Comparison of ENCODE assay signal across 1 cellular context in the genomic region with DNA sequence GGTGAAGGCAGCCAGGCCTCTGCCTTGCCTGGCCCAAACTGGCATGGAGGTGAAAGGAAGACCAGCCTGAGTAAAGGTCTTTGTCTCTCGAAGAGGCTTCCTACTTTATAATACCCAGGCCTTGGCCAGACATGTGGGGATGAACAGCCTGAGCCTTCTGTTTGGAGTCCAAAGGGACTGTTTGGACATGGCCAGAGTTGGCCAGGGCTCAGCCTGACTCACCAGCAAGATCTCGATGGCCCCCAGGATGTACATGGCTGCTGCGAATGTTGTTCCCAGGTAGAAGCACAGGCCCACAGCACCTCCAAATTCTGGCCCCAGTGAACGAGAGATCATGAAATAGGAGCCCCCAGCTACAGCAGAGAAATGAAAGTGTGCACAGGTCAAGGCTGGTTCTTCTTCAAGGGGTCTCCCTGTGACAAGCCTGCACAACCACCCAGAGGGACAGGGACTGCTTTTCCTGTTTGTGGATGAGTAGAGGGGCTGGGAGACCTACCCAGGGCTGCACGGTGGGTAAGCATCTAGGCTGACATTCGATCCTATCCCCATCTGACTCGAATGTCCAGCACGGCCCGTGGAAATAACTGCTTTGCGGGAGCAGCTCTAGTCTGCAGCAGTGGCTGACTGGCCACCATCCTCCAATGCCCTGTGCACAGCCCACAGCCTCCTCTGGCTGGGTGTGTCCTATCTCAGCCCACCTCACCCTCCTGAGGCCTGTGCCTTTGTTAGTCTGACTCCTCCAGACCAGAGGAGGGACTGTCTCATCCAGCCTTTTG.
TF ChIP-seq lines count a peak whose summit lies in the region.

No MANE protein-coding gene starts in this region.

TF ChIP-seq in HepG2, 621 proteins besides CTCF, POLR2A, EP300 and RAD21 (continued from another document):
- TF ChIP-seq ZNF367 (CRISPR knock-in tag; IDR thresholded peaks at IDR 0.05; ENCODE audit: borderline replicate concordance) (no peak), ZNF432 (CRISPR knock-in tag; IDR thresholded peaks at IDR 0.05; ENCODE audit: borderline replicate concordance) (0 out of 2 replicates have a peak, but pooled peaks have one; percentile 35), ATM (IDR thresholded peaks at IDR 0.05; ENCODE audit: borderline replicate concordance) (no peak), ZNF263 (CRISPR knock-in tag; IDR thresholded peaks at IDR 0.05) (0 out of 2 replicates have a peak, but pooled peaks have one; percentile 31), ZC3H13 (CRISPR knock-in tag; IDR thresholded peaks at IDR 0.05) (no peak), E2F2 (CRISPR knock-in tag; IDR thresholded peaks at IDR 0.05; ENCODE audit: borderline replicate concordance) (0 out of 2 replicates have a peak, but pooled peaks have one; percentile 54), AGO2 (optimal IDR thresholded peaks at IDR 0.05; ENCODE audit: low read depth, low read length) (peak; percentile 48), ZNF3 (CRISPR knock-in tag; IDR thresholded peaks at IDR 0.05) (no peak), SALL1 (CRISPR knock-in tag; IDR thresholded peaks at IDR 0.05) (peak; percentile 41), HNF1A (IDR thresholded peaks at IDR 0.05; ENCODE audit: low read depth) (no peak), HNF1A (CRISPR knock-in tag; IDR thresholded peaks at IDR 0.05; ENCODE audit: borderline replicate concordance) (no peak), YEATS2 (CRISPR knock-in tag; IDR thresholded peaks at IDR 0.05; ENCODE audit: borderline replicate concordance) (no peak), ZNF44 (CRISPR knock-in tag; IDR thresholded peaks at IDR 0.05) (no peak), NONO (IDR thresholded peaks at IDR 0.05) (no peak), NONO (CRISPR knock-in tag; conservative IDR thresholded peaks at IDR 0.05) (0 out of 2 replicates have a peak, but pooled peaks have one; percentile 17), ZFP36 (IDR thresholded peaks at IDR 0.05; ENCODE audit: borderline replicate concordance, low read depth, low read length, partially characterized antibody) (no peak), FOXM1 (CRISPR knock-in tag; IDR thresholded peaks at IDR 0.05) (no peak), POLR2AphosphoS5 (IDR thresholded peaks at IDR 0.05; ENCODE audit: low read depth, low read length) (peak; percentile 20; the same call in 1 of the 2 replicates), ZNF501 (CRISPR knock-in tag; IDR thresholded peaks at IDR 0.05) (peak; percentile 19; the same call in 1 of the 2 replicates), TARDBP (CRISPR knock-in tag; IDR thresholded peaks at IDR 0.05) (no peak), ZNF160 (CRISPR knock-in tag; IDR thresholded peaks at IDR 0.05) (no peak), ZFX (CRISPR knock-in tag; IDR thresholded peaks at IDR 0.05; ENCODE audit: low read depth) (0 out of 2 replicates have a peak, but pooled peaks have one; percentile 18), TBX2 (CRISPR knock-in tag; IDR thresholded peaks at IDR 0.05; ENCODE audit: borderline replicate concordance) (0 out of 2 replicates have a peak, but pooled peaks have one; percentile 14), CAMTA2 (CRISPR knock-in tag; IDR thresholded peaks at IDR 0.05; ENCODE audit: borderline replicate concordance) (no peak), ZNF605 (CRISPR knock-in tag; IDR thresholded peaks at IDR 0.05) (no peak), ELF4 (CRISPR knock-in tag; IDR thresholded peaks at IDR 0.05; ENCODE audit: borderline replicate concordance) (no peak), ZNF879 (CRISPR knock-in tag; IDR thresholded peaks at IDR 0.05) (no peak)
- TF ChIP-seq, protein P1, sequence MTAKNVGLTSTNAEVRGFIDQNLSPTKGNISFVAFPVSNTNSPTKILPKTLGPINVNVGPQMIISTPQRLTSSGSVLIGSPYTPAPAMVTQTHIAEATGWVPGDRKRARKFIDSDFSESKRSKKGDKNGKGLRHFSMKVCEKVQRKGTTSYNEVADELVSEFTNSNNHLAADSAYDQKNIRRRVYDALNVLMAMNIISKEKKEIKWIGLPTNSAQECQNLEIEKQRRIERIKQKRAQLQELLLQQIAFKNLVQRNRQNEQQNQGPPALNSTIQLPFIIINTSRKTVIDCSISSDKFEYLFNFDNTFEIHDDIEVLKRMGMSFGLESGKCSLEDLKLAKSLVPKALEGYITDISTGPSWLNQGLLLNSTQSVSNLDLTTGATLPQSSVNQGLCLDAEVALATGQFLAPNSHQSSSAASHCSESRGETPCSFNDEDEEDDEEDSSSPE (CRISPR knock-in tag; IDR thresholded peaks at IDR 0.05): no peak
- TF ChIP-seq, protein P2, sequence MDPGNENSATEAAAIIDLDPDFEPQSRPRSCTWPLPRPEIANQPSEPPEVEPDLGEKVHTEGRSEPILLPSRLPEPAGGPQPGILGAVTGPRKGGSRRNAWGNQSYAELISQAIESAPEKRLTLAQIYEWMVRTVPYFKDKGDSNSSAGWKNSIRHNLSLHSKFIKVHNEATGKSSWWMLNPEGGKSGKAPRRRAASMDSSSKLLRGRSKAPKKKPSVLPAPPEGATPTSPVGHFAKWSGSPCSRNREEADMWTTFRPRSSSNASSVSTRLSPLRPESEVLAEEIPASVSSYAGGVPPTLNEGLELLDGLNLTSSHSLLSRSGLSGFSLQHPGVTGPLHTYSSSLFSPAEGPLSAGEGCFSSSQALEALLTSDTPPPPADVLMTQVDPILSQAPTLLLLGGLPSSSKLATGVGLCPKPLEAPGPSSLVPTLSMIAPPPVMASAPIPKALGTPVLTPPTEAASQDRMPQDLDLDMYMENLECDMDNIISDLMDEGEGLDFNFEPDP (CRISPR knock-in tag; conservative IDR thresholded peaks at IDR 0.05): no peak
